Comparison of ENCODE assay signal across 19 cellular contexts in the genomic region with DNA sequence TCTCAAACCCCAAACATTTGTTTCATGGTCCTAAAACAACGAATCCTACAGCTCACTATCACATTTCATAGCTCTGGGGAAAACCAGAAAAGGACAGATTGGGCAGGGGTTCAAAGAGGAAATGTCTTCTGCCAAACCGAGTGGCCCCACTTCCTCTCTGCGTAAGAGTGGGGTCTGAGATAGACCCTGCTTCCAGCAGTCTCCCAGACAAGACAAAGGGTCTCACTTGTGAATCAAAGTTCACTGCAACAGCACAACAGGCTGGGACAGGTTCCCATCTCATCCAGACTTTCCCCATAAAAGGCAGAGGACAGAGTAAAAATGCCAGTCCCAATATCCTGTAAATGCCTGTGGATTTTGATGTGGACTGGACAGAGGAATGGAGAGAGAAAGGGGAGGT.
DNase-seq lines count a peak whose midpoint lies in the region; FAIRE-seq and TF ChIP-seq lines count a peak whose summit lies in the region.
"Had no signal": no experiment of that assay in that cellular context is flagged by ENCODE, and none has a peak within 500 bp of the region (broad histone marks: within the 10 kb centered on the region; RNA-seq: fewer than 3 reads in every experiment).

No MANE protein-coding gene starts in this region.

- H3K36me3 Mint-ChIP-seq in brain (no peaks in the 10 kb centered on the region), nephron (ENCODE audit: low read depth) (no peaks in the 10 kb centered on the region)

- H3K36me3 ChIP-seq in A673 (ENCODE audit: insufficient read depth, low read length, poor library complexity, severe bottlenecking), result no peaks in the 10 kb centered on the region
- H3K36me3 ChIP-seq: Peyer's patch had no signal

- TF ChIP-seq CTCF in A673 (conservative IDR thresholded peaks at IDR 0.05; ENCODE audit: low read depth, low read length) (no peak), brain (conservative IDR thresholded peaks at IDR 0.05) (no peak), nephron (IDR thresholded peaks at IDR 0.05; ENCODE audit: unreplicated experiment in 3 of 3) (no peak)

- POLR2A ChIA-PET in A673 (lab: Charles Lee; ENCODE audit: low non-redundant PET), result no interaction called here

- H3K9me3 Mint-ChIP-seq in brain (peaks cover 0 to 7% (median 0%) of the 10 kb centered on the region in 5 experiments), nephron (no peaks in the 10 kb centered on the region)
- H3K9me3 Mint-ChIP-seq: GM23338 had no signal

- H3K9me3 ChIP-seq in A673 (ENCODE audit: low read depth, low read length, poor library complexity, severe bottlenecking), result no peaks in the 10 kb centered on the region
- H3K9me3 ChIP-seq: A549, Peyer's patch had no signal

- DNase-seq in A673 (ENCODE audit: low spot score) (no peak), GM12891 (ENCODE audit: insufficient read length, low spot score) (no peak), NCI-H2107 treated with DMSO at 0.1 percent for 48 hours (lab: John Stamatoyannopoulos, UW; ENCODE audit: unreplicated experiment) (no peak)
- DNase-seq in central memory CD4-positive, alpha-beta T cell, result no peak
- no peak for DNase-seq in activated CD4-positive, CD25-positive, alpha-beta regulatory T cell treated with anti-CD3 and anti-CD28 coated beads, Interleukin-2, amount 50 U/mL, for 72 hours
- DNase-seq: Calu3; CD4-positive, alpha-beta T cell; DMS79; GDM1; NCI-H1048; NCI-H187; NCI-H2171 treated with DMSO at 0.1 percent for 48 hours; Peyer's patch; Right ventricle myocardium superior had no signal

- H3K27me3 Mint-ChIP-seq in brain (peaks cover 3% of the 10 kb centered on the region), nephron (ENCODE audit: low read depth) (peaks cover 4% of the 10 kb centered on the region)
- H3K27me3 Mint-ChIP-seq: CD4-positive, alpha-beta T cell had no signal

- intact Hi-C loops in A673 (cut with micrococcal nuclease; ENCODE audit: unreplicated experiment), result loop anchor here (5.0 kb wide), 1 partner anchor 118 kb away; no protein-coding TSS in a partner anchor

- peak overlapping the region; percentile 69 for H3K27ac ChIP-seq in A673 (ENCODE audit: low read depth, low read length, poor library complexity, severe bottlenecking)
- H3K27ac ChIP-seq: A549, Peyer's patch had no signal

- H3K4me1 Mint-ChIP-seq in brain, result peaks cover 24% of the 10 kb centered on the region
- H3K4me1 Mint-ChIP-seq in nephron, result peaks cover 35% of the 10 kb centered on the region

- peaks cover 24% of the 10 kb centered on the region for H3K4me1 ChIP-seq in A673 (ENCODE audit: insufficient read depth, low read length, poor library complexity, severe bottlenecking)
- H3K4me1 ChIP-seq: A549, Peyer's patch had no signal

- no peak overlapping the region for H3K4me3 ChIP-seq in A673 (ENCODE audit: low read depth, low read length, poor library complexity, severe bottlenecking)
- H3K4me3 ChIP-seq: A549, GM23338, K562, Peyer's patch had no signal

- no peak for TF ChIP-seq POLR2A in GM12891 (IDR thresholded peaks at IDR 0.05; ENCODE audit: low read depth, low read length)

- no peak for FAIRE-seq in GM12891 (lab: Jason Lieb, UNC)
- FAIRE-seq: A549, K562 had no signal

- no peaks in the 10 kb centered on the region for H3K27me3 ChIP-seq in A673 (replicated peaks; ENCODE audit: insufficient read depth, low read depth, low read length, poor library complexity)
- H3K27me3 ChIP-seq: Peyer's patch had no signal

- peak overlapping the region in 3 of 5 experiments; percentile 27 to 68 (median 60) for H3K27ac Mint-ChIP-seq in brain
- peak overlapping the region; percentile 38 to 73 (median 71) for H3K27ac Mint-ChIP-seq in nephron
- H3K27ac Mint-ChIP-seq: CD4-positive, alpha-beta T cell; GM23338 had no signal

- BruUV-seq in A673 (replicated peaks; lab: Mats Ljungman, UMichigan), result no TSS peak

- H3K4me3 Mint-ChIP-seq in brain (no peak overlapping the region), nephron (no peak overlapping the region)
- H3K4me3 Mint-ChIP-seq: CD4-positive, alpha-beta T cell; GM23338 had no signal

- CTCF ChIA-PET in A673 (lab: Charles Lee), result no interaction called here

TF ChIP-seq in GM12891, 5 proteins besides CTCF, POLR2A, EP300 and RAD21:
- no peak for TF ChIP-seq PAX5 (IDR thresholded peaks at IDR 0.05; ENCODE audit: insufficient read depth, low read length, severe bottlenecking)
- TF ChIP-seq SPI1 (IDR thresholded peaks at IDR 0.05; ENCODE audit: low read depth, low read length), result 0 out of 2 replicates have a peak, but pooled peaks have one; percentile 5
- no peak for TF ChIP-seq POU2F2 (IDR thresholded peaks at IDR 0.05; ENCODE audit: low read depth, low read length)
